In genomic region chr12:32756476-32757158, GRCh38 we compare ENCODE assay signal across 8 cellular contexts. TPM values are rescaled to one million over a fixed set of nuclear protein-coding genes. Genes with fewer than 3 reads are reported as not detected.
A peak's percentile ranks its signal among the peaks of the same experiment; 100 is the strongest.
DNase-seq lines count a peak whose midpoint lies in the region; ATAC-seq and TF ChIP-seq lines count a peak whose summit lies in the region.

No MANE protein-coding gene starts in this region.

- POLR2A ChIA-PET in HEK293T (lab: Yijun Ruan, JAX): interaction anchor here (0.7 to 2.4 kb wide), 11 partner anchors 14 to 1266 kb away, joined by 3 to 19 read pairs (median 8); partner anchors contain the start of genes ALG10 and PKP2

- no peaks in the 10 kb centered on the region for H3K27me3 Mint-ChIP-seq in activated naive CD8-positive, alpha-beta T cell treated with anti-CD3 and anti-CD28 coated beads, Interleukin-2, amount 50 U/mL, for 24 hours
- no peaks in the 10 kb centered on the region for H3K27me3 Mint-ChIP-seq in mesothelial cell of epicardium (ENCODE audit: low read depth)

- H3K27ac Mint-ChIP-seq in activated naive CD8-positive, alpha-beta T cell treated with anti-CD3 and anti-CD28 coated beads, Interleukin-2, amount 50 U/mL, for 24 hours: peak overlapping the region; percentile 91
- peak overlapping the region; percentile 98 for H3K27ac Mint-ChIP-seq in mesothelial cell of epicardium

- CTCF ChIA-PET in HEK293T (lab: Yijun Ruan, JAX): interaction anchor here (0.5 to 2.7 kb wide), 15 partner anchors 13 to 1265 kb away, joined by 3 to 15 read pairs (median 5); partner anchors contain the start of gene PKP2

- peak; percentile 4 for DNase-seq in A172 (ENCODE audit: low spot score)
- peak; percentile 20 for DNase-seq in HT1080 (ENCODE audit: low read depth)
- DNase-seq in activated naive CD8-positive, alpha-beta T cell treated with anti-CD3 and anti-CD28 coated beads, Interleukin-2, amount 50 U/mL, for 24 hours: no peak
- DNase-seq in mesothelial cell of epicardium (ENCODE audit: low spot score in 2 of 2, unreplicated experiment in 2 of 2): no peak
- DNase-seq in NCI-H82 treated with DMSO at 0.1 percent for 48 hours (lab: John Stamatoyannopoulos, UW; ENCODE audit: unreplicated experiment): no peak
- no peak for DNase-seq in HEK293T (ENCODE audit: extremely low spot score)
- no peak for DNase-seq in RPMI8226

- H3K9me3 Mint-ChIP-seq in activated naive CD8-positive, alpha-beta T cell treated with anti-CD3 and anti-CD28 coated beads, Interleukin-2, amount 50 U/mL, for 24 hours: no peaks in the 10 kb centered on the region
- no peaks in the 10 kb centered on the region for H3K9me3 Mint-ChIP-seq in mesothelial cell of epicardium

- peak overlapping the region; percentile 92 for H3K4me3 Mint-ChIP-seq in activated naive CD8-positive, alpha-beta T cell treated with anti-CD3 and anti-CD28 coated beads, Interleukin-2, amount 50 U/mL, for 24 hours
- H3K4me3 Mint-ChIP-seq in mesothelial cell of epicardium: peak overlapping the region; percentile 93

- peaks cover 18% of the 10 kb centered on the region for H3K36me3 Mint-ChIP-seq in activated naive CD8-positive, alpha-beta T cell treated with anti-CD3 and anti-CD28 coated beads, Interleukin-2, amount 50 U/mL, for 24 hours (ENCODE audit: low read depth)
- H3K36me3 Mint-ChIP-seq in mesothelial cell of epicardium: peaks cover 7% of the 10 kb centered on the region

- peaks cover 25% of the 10 kb centered on the region for H3K4me1 Mint-ChIP-seq in activated naive CD8-positive, alpha-beta T cell treated with anti-CD3 and anti-CD28 coated beads, Interleukin-2, amount 50 U/mL, for 24 hours
- peaks cover 28% of the 10 kb centered on the region for H3K4me1 Mint-ChIP-seq in mesothelial cell of epicardium

- ATAC-seq in activated naive CD8-positive, alpha-beta T cell treated with anti-CD3 and anti-CD28 coated beads, Interleukin-2, amount 50 U/mL, for 24 hours: no peak
- ATAC-seq in GM19463 (IDR thresholded peaks at IDR 0.05; ENCODE audit: unreplicated experiment): no peak

- no peak for TF ChIP-seq CTCF in mesothelial cell of epicardium (IDR thresholded peaks at IDR 0.05; ENCODE audit: unreplicated experiment)

TF ChIP-seq in HEK293T, 16 proteins besides CTCF, POLR2A, EP300 and RAD21:
- TF ChIP-seq LEF1 (IDR thresholded peaks at IDR 0.05; ENCODE audit: borderline replicate concordance) (no peak), BHLHE40 (IDR thresholded peaks at IDR 0.05; ENCODE audit: borderline replicate concordance) (no peak), ARNT (IDR thresholded peaks at IDR 0.05) (no peak), ELF4 (IDR thresholded peaks at IDR 0.05) (no peak), FOXK2 (IDR thresholded peaks at IDR 0.05) (no peak), FOXA1 (IDR thresholded peaks at IDR 0.05) (no peak), FOXM1 (IDR thresholded peaks at IDR 0.05; ENCODE audit: borderline replicate concordance) (no peak), CTBP1 (IDR thresholded peaks at IDR 0.05; ENCODE audit: borderline replicate concordance) (no peak), HDGF (IDR thresholded peaks at IDR 0.05; ENCODE audit: borderline replicate concordance) (no peak), L3MBTL2 (conservative IDR thresholded peaks at IDR 0.05) (no peak), NFRKB (IDR thresholded peaks at IDR 0.05) (no peak), TARDBP (IDR thresholded peaks at IDR 0.05) (no peak), ZNF384 (IDR thresholded peaks at IDR 0.05) (no peak)

RNA-seq across cellular contexts. Expression of gene YARS2, which starts 0.9 kb away (rescaled TPM):
- 38.2 and 56.6 TPM in 2 replicates for total RNA-seq in A172 (2014; rRNA removed; shearing (Covaris generic))
- 38.8 and 48.1 TPM in 2 replicates for total RNA-seq in HT1080 (2014; rRNA removed; shearing (Covaris generic))
- polyA plus RNA-seq in HT1080 (2015; cell fraction: cytosol; rRNA removed): 30.0 and 33.3 TPM in 2 replicates
- polyA plus RNA-seq in HT1080 (2015; cell fraction: nucleus; rRNA removed): 34.8 and 38.2 TPM in 2 replicates
- 21.6 to 24.0 TPM (median 21.7 TPM) in 3 replicates for total RNA-seq in mesothelial cell of epicardium

Comparison
In these comparisons a context has a peak if more than half of its experiments do, and no peak if none do; other contexts are left out.
1. DNase-seq: peak in A172 (single experiment) and HT1080 (single experiment); none in activated naive CD8-positive, alpha-beta T cell treated with anti-CD3 and anti-CD28 coated beads, Interleukin-2, amount 50 U/mL, for 24 hours (single experiment), mesothelial cell of epicardium (0 of 2), NCI-H82 treated with DMSO at 0.1 percent for 48 hours (single experiment), HEK293T (single experiment) and RPMI8226 (single experiment).